ENCODE assay signal across 30 cellular contexts in genomic region chr9:74921732-74922131, GRCh38. TPM values are rescaled to one million over a fixed set of nuclear protein-coding genes. Genes with fewer than 3 reads are reported as not detected.
"Had no signal": no experiment of that assay in that cellular context is flagged by ENCODE, and none has a peak within 500 bp of the region (broad histone marks: within the 10 kb centered on the region; RNA-seq: fewer than 3 reads in every experiment).

No MANE protein-coding gene starts in this region.

- H3K27ac ChIP-seq: neutrophil, pancreas, psoas muscle, right lobe of liver, sigmoid colon, spleen, suprapubic skin, testis, tibial artery, upper lobe of right lung, uterus had no signal

- H3K4me2 ChIP-seq: smooth muscle cell had no signal

- H3K4me3 ChIP-seq: pancreas, psoas muscle, right lobe of liver, sigmoid colon, smooth muscle cell, spleen, suprapubic skin, testis, tibial artery, transverse colon, upper lobe of right lung, uterus had no signal

- H3K9me3 ChIP-seq: neutrophil, pancreas, psoas muscle, right lobe of liver, sigmoid colon, spleen, suprapubic skin, testis, tibial artery, transverse colon, upper lobe of right lung, uterus had no signal

- H3K27me3 ChIP-seq: neutrophil, pancreas, right lobe of liver, sigmoid colon, spleen, suprapubic skin, testis, tibial artery, transverse colon, upper lobe of right lung, uterus had no signal

- H3K36me3 ChIP-seq: neutrophil, pancreas, right lobe of liver, sigmoid colon, spleen, suprapubic skin, tibial artery, transverse colon, upper lobe of right lung, uterus had no signal

- FAIRE-seq: pancreas had no signal

- H3K4me1 ChIP-seq: pancreas, psoas muscle, right lobe of liver, sigmoid colon, spleen, suprapubic skin, testis, tibial artery, upper lobe of right lung, uterus had no signal

- ATAC-seq: naive thymus-derived CD8-positive, alpha-beta T cell; natural killer cell treated with Interleukin-12 subunit alpha and Interleukin-12 subunit beta and Interleukin-15 and Interleukin-18, amount 100 ng/mL, for 72 hours; pancreas; psoas muscle; right cardiac atrium; right lobe of liver; stimulated activated memory B cell treated with anti-CD40 and anti-IgM and Interleukin-4, amounts not matched to agents 10 μg/mL and 1 μg/mL and 100 μg/mL, for 72 hours; stimulated activated naive CD8-positive, alpha-beta T cell treated with anti-CD3 and anti-CD28 coated beads, Interleukin-15, amount 100 ng/mL, for 72 hours; stimulated activated naive CD8-positive, alpha-beta T cell treated with anti-CD3 and anti-CD28 coated beads, Interleukin-15, Interleukin-2, amounts not matched to agents 100 U/mL and 50 U/mL, for 24 hours; upper lobe of right lung had no signal

- DNase-seq: naive thymus-derived CD8-positive, alpha-beta T cell; nephron progenitor cell; nucleus accumbens; pancreas; psoas muscle; right cardiac atrium; right lobe of liver; sigmoid colon; spleen; stimulated activated CD4-positive, alpha-beta T cell treated with anti-CD3 and anti-CD28 coated beads, Interleukin-12 subunit alpha, Interleukin-12 subunit beta, amount 100 ng/mL, for 4 hours; stimulated activated CD4-positive, alpha-beta T cell treated with anti-CD3 and anti-CD28 coated beads, Interleukin-1b, Interleukin-23, amount 100 ng/mL, for 48 hours; stimulated activated CD4-positive, alpha-beta T cell treated with anti-CD3 and anti-CD28 coated beads, Interleukin-4, amount 100 ng/mL, for 1 hour; stimulated activated CD4-positive, alpha-beta T cell treated with anti-CD3 and anti-CD28 coated beads, Interleukin-4, amount 100 ng/mL, for 4 hours; stimulated activated CD8-positive, alpha-beta memory T cell treated with anti-CD3 and anti-CD28 coated beads, Interleukin-4, amount 100 ng/mL, for 48 hours; stimulated activated naive CD4-positive, alpha-beta T cell; stimulated activated naive CD8-positive, alpha-beta T cell treated with anti-CD3 and anti-CD28 coated beads, Interleukin-15, amount 100 ng/mL, for 72 hours; stimulated activated naive CD8-positive, alpha-beta T cell treated with anti-CD3 and anti-CD28 coated beads, Interleukin-15, Interleukin-2, amounts not matched to agents 100 U/mL and 50 U/mL, for 24 hours; substantia nigra; testis; tibial artery; transverse colon; upper lobe of right lung; uterus had no signal

RNA-seq across cellular contexts. Expression of gene TRPM6, which starts 34.0 kb away (rescaled TPM):
- total RNA-seq: naive thymus-derived CD8-positive, alpha-beta T cell; neural crest cell; osteocyte had no signal
- polyA plus RNA-seq: naive thymus-derived CD8-positive, alpha-beta T cell; smooth muscle cell had no signal
